Comparison of ENCODE assay signal across 18 cellular contexts in the genomic region with DNA sequence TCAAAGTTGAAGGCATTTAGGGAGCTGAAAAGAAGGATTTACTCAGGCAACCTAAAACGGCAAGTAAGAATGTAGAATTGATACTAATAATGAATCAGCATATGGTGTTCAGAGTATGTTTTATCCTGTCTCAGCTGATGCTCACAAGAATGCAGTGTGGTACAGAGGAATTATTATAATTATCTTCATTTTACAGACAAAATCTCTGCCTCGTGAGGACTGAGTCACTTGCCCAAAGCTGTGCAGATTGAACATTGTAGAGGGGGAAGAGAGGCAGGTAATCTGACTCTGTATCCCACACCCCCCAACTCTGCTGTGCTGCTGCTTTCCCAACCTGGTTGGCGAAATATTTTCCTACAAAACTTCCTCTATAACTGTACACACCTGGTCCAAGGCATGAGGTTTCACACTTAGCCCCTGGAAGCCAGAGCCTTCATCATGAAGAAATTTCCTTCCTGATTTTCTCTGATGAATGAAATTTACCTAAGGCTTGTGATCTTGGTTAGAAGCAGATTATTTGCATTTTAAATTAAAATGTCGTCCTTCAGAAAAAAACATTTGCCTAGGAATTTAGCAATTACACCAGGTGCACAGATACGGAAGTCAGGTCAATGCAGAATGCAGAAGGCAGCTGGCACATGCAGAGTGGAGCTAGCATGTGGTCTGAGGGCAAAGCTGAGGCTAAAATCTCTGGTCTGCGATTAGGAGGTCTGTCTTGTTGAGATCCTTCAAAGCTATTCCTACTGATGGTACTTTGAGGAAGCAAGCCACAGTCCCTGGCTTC. TPM values are rescaled to one million over a fixed set of nuclear protein-coding genes. Genes with fewer than 3 reads are reported as not detected.
DNase-seq lines count a peak whose midpoint lies in the region; ATAC-seq and TF ChIP-seq lines count a peak whose summit lies in the region.
"Had no signal": no experiment of that assay in that cellular context is flagged by ENCODE, and none has a peak within 500 bp of the region (broad histone marks: within the 10 kb centered on the region; RNA-seq: fewer than 3 reads in every experiment).

No MANE protein-coding gene starts in this region.

- CTCF ChIA-PET in activated CD8-positive, alpha-beta T cell treated with anti-CD3 and anti-CD28 coated beads for 36 hours (lab: Charles Lee): no interaction called here

- peaks cover 4% of the 10 kb centered on the region for H3K27me3 Mint-ChIP-seq in activated CD8-positive, alpha-beta T cell treated with anti-CD3 and anti-CD28 coated beads for 36 hours

- ATAC-seq in activated CD8-positive, alpha-beta T cell treated with anti-CD3 and anti-CD28 coated beads for 36 hours: no peak

- no peak overlapping the region for H3K4me3 Mint-ChIP-seq in activated CD8-positive, alpha-beta T cell treated with anti-CD3 and anti-CD28 coated beads for 36 hours

- H3K27ac Mint-ChIP-seq in activated CD8-positive, alpha-beta T cell treated with anti-CD3 and anti-CD28 coated beads for 36 hours: no peak overlapping the region

- DNase-seq in GM03348 (ENCODE audit: low spot score) (peak; percentile 33), NCI-H1048 (lab: John Stamatoyannopoulos, UW) (peak; percentile 77), cerebellar cortex (ENCODE audit: low spot score) (peak; percentile 4), retinal pigment epithelial cell (ENCODE audit: low read depth) (peak; percentile 58), inferior parietal cortex (ENCODE audit: extremely low spot score) (no peak), GM10266 (ENCODE audit: extremely low spot score) (no peak)
- DNase-seq in activated CD8-positive, alpha-beta T cell treated with anti-CD3 and anti-CD28 coated beads for 36 hours: no peak
- DNase-seq: ACHN, Caco-2, DMS153, GOT3, KBM-7, NCI-H1092 treated with DMSO at 0.1 percent for 48 hours, NCI-H1694 treated with DMSO at 0.1 percent for 48 hours, NCI-H226, NCI-H748 treated with DMSO at 0.1 percent for 48 hours had no signal

- H3K36me3 Mint-ChIP-seq in activated CD8-positive, alpha-beta T cell treated with anti-CD3 and anti-CD28 coated beads for 36 hours (ENCODE audit: low read depth): no peaks in the 10 kb centered on the region

- POLR2A ChIA-PET in activated CD8-positive, alpha-beta T cell treated with anti-CD3 and anti-CD28 coated beads for 36 hours (lab: Charles Lee): no interaction called here

- H3K4me3 ChIP-seq in retinal pigment epithelial cell (ENCODE audit: low read length): no peak overlapping the region
- H3K4me3 ChIP-seq: SJSA1 had no signal

- no peaks in the 10 kb centered on the region for H3K4me1 Mint-ChIP-seq in activated CD8-positive, alpha-beta T cell treated with anti-CD3 and anti-CD28 coated beads for 36 hours (ENCODE audit: low read depth)

- H3K9me3 Mint-ChIP-seq in activated CD8-positive, alpha-beta T cell treated with anti-CD3 and anti-CD28 coated beads for 36 hours: peaks cover 2% of the 10 kb centered on the region

- intact Hi-C loops in activated CD8-positive, alpha-beta T cell treated with anti-CD3 and anti-CD28 coated beads for 36 hours (cut with micrococcal nuclease): no loop called here

- no peak for TF ChIP-seq CTCF in retinal pigment epithelial cell (conservative IDR thresholded peaks at IDR 0.05; ENCODE audit: low read depth, low read length)
- no peak for TF ChIP-seq CTCF in GM10266 (IDR thresholded peaks at IDR 0.05; ENCODE audit: control insufficient read depth, insufficient read depth, low read depth, missing control alignments)
- TF ChIP-seq CTCF in activated CD8-positive, alpha-beta T cell treated with anti-CD3 and anti-CD28 coated beads for 36 hours (IDR thresholded peaks at IDR 0.05): no peak

RNA-seq across cellular contexts. Expression of a gene that starts 52.8 kb away (rescaled TPM):
- total RNA-seq in activated CD8-positive, alpha-beta T cell treated with anti-CD3 and anti-CD28 coated beads for 36 hours: not detected
- total RNA-seq: Caco-2, M059J, SJSA1 had no signal

Comparison
In these comparisons a context has a peak if more than half of its experiments do, and no peak if none do; other contexts are left out.
1. DNase-seq: peak in GM03348 (single experiment), NCI-H1048 (single experiment), cerebellar cortex (single experiment) and retinal pigment epithelial cell (single experiment); none in inferior parietal cortex (single experiment), GM10266 (single experiment) and activated CD8-positive, alpha-beta T cell treated with anti-CD3 and anti-CD28 coated beads for 36 hours (single experiment).